ENCODE assay signal across 24 cellular contexts in the genomic region with DNA sequence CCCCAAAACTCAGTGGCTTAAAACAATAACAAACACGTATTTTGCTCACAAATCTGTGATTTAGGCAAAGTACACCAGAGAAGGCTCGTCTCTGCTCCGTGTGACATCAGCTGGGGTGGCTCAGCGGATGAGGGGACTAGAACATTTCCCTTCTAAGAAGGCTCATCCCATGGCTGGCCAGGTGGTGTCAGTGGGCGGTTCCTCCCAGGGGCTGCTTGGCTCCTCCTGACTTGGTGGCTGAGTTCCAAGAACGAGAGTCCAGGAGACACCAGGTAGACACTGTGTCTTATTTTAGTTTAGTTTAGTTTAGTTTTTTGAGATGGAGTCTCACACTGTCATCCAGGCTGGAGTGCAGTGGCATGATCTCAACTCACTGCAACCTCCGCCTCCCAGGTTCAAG.
"Had no signal": no experiment of that assay in that cellular context is flagged by ENCODE, and none has a peak within 500 bp of the region (broad histone marks: within the 10 kb centered on the region; RNA-seq: fewer than 3 reads in every experiment).

No MANE protein-coding gene starts in this region.

- H3K9ac ChIP-seq: parathyroid adenoma had no signal

- H3K36me3 ChIP-seq: ascending aorta, cardiac muscle cell, gastroesophageal sphincter, spleen, suprapubic skin, tibial artery, upper lobe of right lung had no signal

- H3K27me3 ChIP-seq: ascending aorta had no signal

- DNase-seq: activated CD4-positive, alpha-beta memory T cell treated with anti-CD3 and anti-CD28 coated beads for 36 hours; activated CD4-positive, alpha-beta T cell treated with anti-CD3 and anti-CD28 coated beads, Interleukin-2, amount 10 ng/mL, durations not matched to agents 24 days and 14 days; activated CD4-positive, CD25-positive, alpha-beta regulatory T cell treated with anti-CD3 and anti-CD28 coated beads, Interleukin-2, amount 50 U/mL, for 72 hours; activated CD8-positive, alpha-beta memory T cell treated with anti-CD3 and anti-CD28 coated beads, Interleukin-2, amount 50 U/mL, for 4 hours; activated gamma-delta T cell; activated naive CD4-positive, alpha-beta T cell treated with anti-CD3 and anti-CD28 coated beads, Interleukin-2, amount 10 ng/mL, durations not matched to agents 7 days and 5 days; activated naive CD8-positive, alpha-beta T cell treated with anti-CD3 and anti-CD28 coated beads, Interleukin-2, amount 10 ng/mL, durations not matched to agents 7 days and 5 days; activated T-cell treated with anti-CD3 and anti-CD28 coated beads, Interleukin-2, amount 50 U/mL, for 1 hour; effector memory CD8-positive, alpha-beta T cell; erythroblast; head of caudate nucleus; naive thymus-derived CD8-positive, alpha-beta T cell; nucleus accumbens; psoas muscle; spleen; stimulated activated naive CD4-positive, alpha-beta T cell; tibial artery; upper lobe of right lung had no signal

- H3K27ac ChIP-seq: ascending aorta, cardiac muscle cell, coronary artery, parathyroid adenoma, psoas muscle, suprapubic skin, upper lobe of right lung had no signal

- H3K9me3 ChIP-seq: ascending aorta, gastroesophageal sphincter, psoas muscle, spleen, suprapubic skin, tibial artery, upper lobe of right lung had no signal

- H3K4me3 ChIP-seq: ascending aorta, cardiac muscle cell, coronary artery, gastroesophageal sphincter, psoas muscle, suprapubic skin, tibial artery, upper lobe of right lung had no signal

- ATAC-seq: effector memory CD8-positive, alpha-beta T cell; gastroesophageal sphincter; naive thymus-derived CD8-positive, alpha-beta T cell; psoas muscle; upper lobe of right lung had no signal
